ENCODE assay signal across 8 cellular contexts in genomic region chr1:2392071-2392442, GRCh38. TPM values are rescaled to one million over a fixed set of nuclear protein-coding genes. Genes with fewer than 3 reads are reported as not detected.
A peak's percentile ranks its signal among the peaks of the same experiment; 100 is the strongest.
DNase-seq lines count a peak whose midpoint lies in the region; ATAC-seq and TF ChIP-seq lines count a peak whose summit lies in the region.

No MANE protein-coding gene starts in this region.

- H3K9me3 ChIP-seq in OCI-LY3 (ENCODE audit: insufficient read depth, low read length): no peaks in the 10 kb centered on the region
- H3K9me3 ChIP-seq in esophagus (ENCODE audit: control insufficient read depth in 2 of 2, insufficient read depth in 1 of 2, low read depth in 1 of 2, low read length in 1 of 2): no peaks in the 10 kb centered on the region

- H3K4me3 ChIP-seq in OCI-LY3 (ENCODE audit: low read length) (peak overlapping the region; percentile 99), esophagus (ENCODE audit: low read depth in 1 of 2, low read length in 2 of 2) (peak overlapping the region; percentile 73 to 81)

- DNase-seq in progenitor cell of endocrine pancreas (ENCODE audit: low spot score, unreplicated experiment) (no peak), amygdala (lab: John Stamatoyannopoulos, UW) (no peak), EL (no peak)

- H3K27ac Mint-ChIP-seq in progenitor cell of endocrine pancreas: peak overlapping the region; percentile 88

- H3K27me3 ChIP-seq in OCI-LY3 (ENCODE audit: low read depth, low read length) (no peaks in the 10 kb centered on the region), esophagus (ENCODE audit: control insufficient read depth in 1 of 2, insufficient read depth in 2 of 2, low read length in 2 of 2) (no peaks in the 10 kb centered on the region)

- H3K4me1 Mint-ChIP-seq in progenitor cell of endocrine pancreas (ENCODE audit: low read depth): peaks cover 15% of the 10 kb centered on the region

- H3K4me2 ChIP-seq in OCI-LY3 (ENCODE audit: low read length): peak overlapping the region; percentile 98

- H3K27me3 Mint-ChIP-seq in progenitor cell of endocrine pancreas: no peaks in the 10 kb centered on the region

- ATAC-seq in GM18907 (IDR thresholded peaks at IDR 0.05; ENCODE audit: unreplicated experiment): peak; percentile 2
- no peak for ATAC-seq in GM21526 (IDR thresholded peaks at IDR 0.05; ENCODE audit: low FRiP score, unreplicated experiment)
- no peak for ATAC-seq in HG03159 (IDR thresholded peaks at IDR 0.05; ENCODE audit: unreplicated experiment)

- TF ChIP-seq CTCF in OCI-LY3 (IDR thresholded peaks at IDR 0.05; ENCODE audit: low read depth, low read length): no peak
- TF ChIP-seq CTCF in progenitor cell of endocrine pancreas (IDR thresholded peaks at IDR 0.05; ENCODE audit: unreplicated experiment): no peak

- H3K4me3 Mint-ChIP-seq in progenitor cell of endocrine pancreas (ENCODE audit: low read depth): peak overlapping the region; percentile 79

- H3K9me3 Mint-ChIP-seq in progenitor cell of endocrine pancreas (ENCODE audit: low read depth): no peaks in the 10 kb centered on the region

- H3K27ac ChIP-seq in OCI-LY3 (ENCODE audit: low read length): 0 out of 2 replicates have a peak overlapping the region, but pooled peaks have one; percentile 31
- H3K27ac ChIP-seq in esophagus (ENCODE audit: low read depth in 2 of 2, low read length in 1 of 2): peak overlapping the region; percentile 87

- peak overlapping the region; percentile 92 for H3K9ac ChIP-seq in OCI-LY3 (ENCODE audit: low read length)

- 0 out of 2 replicates have a peak, but pooled peaks cover 3% of the 10 kb centered on the region for H4K20me1 ChIP-seq in OCI-LY3 (ENCODE audit: insufficient read depth, low read length)

- no peak overlapping the region for H2AFZ ChIP-seq in OCI-LY3 (ENCODE audit: low read depth, low read length)

- peaks cover 5% of the 10 kb centered on the region for H3K36me3 Mint-ChIP-seq in progenitor cell of endocrine pancreas (ENCODE audit: insufficient read depth)

- peaks cover 57% of the 10 kb centered on the region for H3K79me2 ChIP-seq in OCI-LY3 (ENCODE audit: low read length)

- peaks cover 20% of the 10 kb centered on the region for H3K4me1 ChIP-seq in OCI-LY3 (ENCODE audit: low read length)
- peaks cover 9 to 31% of the 10 kb centered on the region in 2 donors for H3K4me1 ChIP-seq in esophagus (ENCODE audit: control insufficient read depth in 2 of 2, insufficient read depth in 2 of 2, low read length in 1 of 2)

- WGBS in esophagus, 2 donors: 1% methylated on average over 33 to 37 of the region's 37 CpGs

- H3K36me3 ChIP-seq in OCI-LY3 (replicated peaks; ENCODE audit: low read depth, low read length): peaks cover 28% of the 10 kb centered on the region
- peaks cover 5 to 23% of the 10 kb centered on the region in 2 donors for H3K36me3 ChIP-seq in esophagus (ENCODE audit: control insufficient read depth in 2 of 2, insufficient read depth in 2 of 2, low read length in 1 of 2)

RNA-seq across cellular contexts. Expression of gene RER1, which starts 0.4 kb away (rescaled TPM):
- 100 to 1,000 TPM in 1 of 2 donors, 10 to 100 TPM in 1; 85.8 to 116 TPM for polyA plus RNA-seq in esophagus
- 93.6 and 99.3 TPM in 2 replicates for total RNA-seq in progenitor cell of endocrine pancreas

RNA-seq across cellular contexts. Expression of gene MORN1, which starts 0.7 kb away (rescaled TPM):
- polyA plus RNA-seq in esophagus: 1 to 10 TPM; 3.0 to 5.8 TPM
- total RNA-seq in progenitor cell of endocrine pancreas: 34.0 and 35.3 TPM in 2 replicates

RNA-seq across cellular contexts. Expression of gene PEX10, which starts 20.3 kb away (rescaled TPM):
- 10 to 100 TPM; 19.7 to 21.1 TPM for polyA plus RNA-seq in esophagus
- 27.5 and 27.6 TPM in 2 replicates for total RNA-seq in progenitor cell of endocrine pancreas
